ENCODE assay signal across 22 cellular contexts in genomic region chr1:240776237-240776636, GRCh38.
"Had no signal": no experiment of that assay in that cellular context is flagged by ENCODE, and none has a peak within 500 bp of the region (broad histone marks: within the 10 kb centered on the region; RNA-seq: fewer than 3 reads in every experiment).

No MANE protein-coding gene starts in this region.

- H3K27ac Mint-ChIP-seq: activated CD8-positive, alpha-beta T cell treated with anti-CD3 and anti-CD28 coated beads for 36 hours; activated naive CD4-positive, alpha-beta T cell treated with anti-CD3 and anti-CD28 coated beads, Interleukin-2, amount 50 U/mL, for 24 hours; activated T-cell treated with anti-CD3 and anti-CD28 coated beads, Interleukin-2, amount 50 U/mL, for 72 hours; brain had no signal

- H3K36me3 ChIP-seq: cardiac muscle cell, MG63, WERI-Rb-1 had no signal

- H3K4me3 Mint-ChIP-seq: activated CD8-positive, alpha-beta T cell treated with anti-CD3 and anti-CD28 coated beads for 36 hours; activated naive CD4-positive, alpha-beta T cell treated with anti-CD3 and anti-CD28 coated beads, Interleukin-2, amount 50 U/mL, for 24 hours; activated T-cell treated with anti-CD3 and anti-CD28 coated beads, Interleukin-2, amount 50 U/mL, for 72 hours; brain had no signal

- H3K9me3 Mint-ChIP-seq: activated CD8-positive, alpha-beta T cell treated with anti-CD3 and anti-CD28 coated beads for 36 hours; activated naive CD4-positive, alpha-beta T cell treated with anti-CD3 and anti-CD28 coated beads, Interleukin-2, amount 50 U/mL, for 24 hours; activated T-cell treated with anti-CD3 and anti-CD28 coated beads, Interleukin-2, amount 50 U/mL, for 72 hours; brain had no signal

- H3K36me3 Mint-ChIP-seq: activated naive CD4-positive, alpha-beta T cell treated with anti-CD3 and anti-CD28 coated beads, Interleukin-2, amount 50 U/mL, for 24 hours; brain had no signal

- H3K27ac ChIP-seq: cardiac muscle cell, SK-N-MC, WERI-Rb-1 had no signal

- DNase-seq: activated CD4-positive, alpha-beta T cell treated with anti-CD3 and anti-CD28 coated beads for 4 hours; activated CD8-positive, alpha-beta memory T cell treated with anti-CD3 and anti-CD28 coated beads, Interleukin-2, amount 50 U/mL, for 4 hours; activated CD8-positive, alpha-beta T cell treated with anti-CD3 and anti-CD28 coated beads for 36 hours; activated naive CD4-positive, alpha-beta T cell; activated T-cell treated with anti-CD3 and anti-CD28 coated beads, Interleukin-2, amount 50 U/mL, for 72 hours; amniotic stem cell; cerebellar nuclear complex; MG63; MV-4-11; NCI-H1092 treated with DMSO at 0.1 percent for 48 hours; NCI-H1417 treated with DMSO at 0.1 percent for 48 hours; NCI-H1694 treated with DMSO at 0.1 percent for 48 hours; NCI-H2029 treated with DMSO at 0.1 percent for 48 hours; NCI-H345; NCI-H510A; NCI-H526 treated with DMSO at 0.1 percent for 48 hours; T-helper 1 cell; WERI-Rb-1 had no signal

- H3K9me3 ChIP-seq: MG63 had no signal

- H3K27me3 ChIP-seq: cardiac muscle cell, MG63 had no signal

- H3K27me3 Mint-ChIP-seq: activated CD8-positive, alpha-beta T cell treated with anti-CD3 and anti-CD28 coated beads for 36 hours; activated naive CD4-positive, alpha-beta T cell treated with anti-CD3 and anti-CD28 coated beads, Interleukin-2, amount 50 U/mL, for 24 hours; brain had no signal

- H3K4me3 ChIP-seq: cardiac muscle cell, MG63, SK-N-MC had no signal

- H3K4me1 Mint-ChIP-seq: activated naive CD4-positive, alpha-beta T cell treated with anti-CD3 and anti-CD28 coated beads, Interleukin-2, amount 50 U/mL, for 24 hours had no signal
